In genomic region chr2:148756292-148756975, GRCh38 we compare ENCODE assay signal across 15 cellular contexts.
DNase-seq lines count a peak whose midpoint lies in the region; ATAC-seq and TF ChIP-seq lines count a peak whose summit lies in the region.
"Had no signal": no experiment of that assay in that cellular context is flagged by ENCODE, and none has a peak within 500 bp of the region (broad histone marks: within the 10 kb centered on the region; RNA-seq: fewer than 3 reads in every experiment).

No MANE protein-coding gene starts in this region.

- TF ChIP-seq CTCF in MCF 10A (IDR thresholded peaks at IDR 0.05; ENCODE audit: unreplicated experiment) (no peak), breast epithelium (IDR thresholded peaks at IDR 0.05) (no peak), RWPE2 (IDR thresholded peaks at IDR 0.05; ENCODE audit: poor library complexity, severe bottlenecking) (no peak), fibroblast of mammary gland (conservative IDR thresholded peaks at IDR 0.05; ENCODE audit: control insufficient read depth, insufficient read depth, low read depth, low read length) (no peak), GM13977 (IDR thresholded peaks at IDR 0.05; ENCODE audit: extremely low read depth, insufficient read depth, missing control alignments) (no peak)

- H3K9me3 Mint-ChIP-seq in MCF 10A (ENCODE audit: unreplicated experiment), result no peaks in the 10 kb centered on the region

- TF ChIP-seq POLR2A in breast epithelium (IDR thresholded peaks at IDR 0.05), result no peak

- POLR2A ChIA-PET in MCF 10A (lab: Yijun Ruan, JAX), result interaction anchor here (0.6 kb wide), 1 partner anchor 111 kb away, joined by 3 read pairs; no protein-coding TSS in a partner anchor

- H3K27ac ChIP-seq in breast epithelium, result no peak overlapping the region
- H3K27ac ChIP-seq in RWPE2 (ENCODE audit: poor library complexity, severe bottlenecking), result peak overlapping the region; percentile 43
- H3K27ac ChIP-seq in substantia nigra (ENCODE audit: low read depth, low read length, poor library complexity, severe bottlenecking), result no peak overlapping the region
- H3K27ac ChIP-seq: BLaER1 treated with 17β-estradiol and CSF1 and Interleukin-3, amounts not matched to agents 10 nM and 100 nM; colonic mucosa; lower lobe of right lung; uterus had no signal

- CTCF ChIA-PET in MCF 10A (lab: Yijun Ruan, JAX), result interaction anchor here (0.6 kb wide), 1 partner anchor 816 kb away, joined by 3 read pairs; no protein-coding TSS in a partner anchor

- intact Hi-C loops in MCF 10A (cut with micrococcal nuclease) (loop anchor here (10.0 kb wide), 1 partner anchor 112 kb away; the partner anchor contains the start of gene EPC2), breast epithelium (cut with DNase I; ENCODE audit: low total_unique reads) (no loop called here)

- H3K27me3 Mint-ChIP-seq in MCF 10A (ENCODE audit: insufficient read depth, unreplicated experiment), result no peaks in the 10 kb centered on the region

- BruUV-seq in MCF 10A (replicated peaks; lab: Mats Ljungman, UMichigan), result no TSS peak

- in situ Hi-C loops in GM13977 (cut with MboI; ENCODE audit: low pct_unique_long_range_greater_than_20kb, low sequenced_read_pairs, unreplicated experiment), result no loop called here

- no peaks in the 10 kb centered on the region for H3K9me3 ChIP-seq in breast epithelium
- H3K9me3 ChIP-seq in RWPE2 (ENCODE audit: severe bottlenecking), result no peaks in the 10 kb centered on the region
- H3K9me3 ChIP-seq: BLaER1 treated with 17β-estradiol and CSF1 and Interleukin-3, amounts not matched to agents 10 nM and 100 nM; colonic mucosa; lower lobe of right lung; uterus had no signal

- no peaks in the 10 kb centered on the region for H3K4me1 ChIP-seq in breast epithelium
- peaks cover 15% of the 10 kb centered on the region for H3K4me1 ChIP-seq in RWPE2 (ENCODE audit: insufficient read depth, poor library complexity, severe bottlenecking)
- H3K4me1 ChIP-seq: BLaER1 treated with 17β-estradiol and CSF1 and Interleukin-3, amounts not matched to agents 10 nM and 100 nM; colonic mucosa; lower lobe of right lung; uterus had no signal

- peak; percentile 99 for ATAC-seq in RWPE2 (ENCODE audit: low read depth)

- H3K27me3 ChIP-seq in breast epithelium (no peaks in the 10 kb centered on the region), RWPE2 (ENCODE audit: insufficient read depth, poor library complexity, severe bottlenecking) (no peaks in the 10 kb centered on the region)
- H3K27me3 ChIP-seq: BLaER1 treated with 17β-estradiol and CSF1 and Interleukin-3, amounts not matched to agents 10 nM and 100 nM; colonic mucosa; uterus had no signal

- H3K4me3 ChIP-seq in breast epithelium, result no peak overlapping the region
- no peak overlapping the region for H3K4me3 ChIP-seq in RWPE2 (ENCODE audit: severe bottlenecking)
- H3K4me3 ChIP-seq in fibroblast of mammary gland (ENCODE audit: control insufficient read depth, low read depth, low read length), result no peak overlapping the region
- H3K4me3 ChIP-seq: BLaER1 treated with 17β-estradiol and CSF1 and Interleukin-3, amounts not matched to agents 10 nM and 100 nM; colonic mucosa; lower lobe of right lung; uterus had no signal

- DNase-seq in MCF 10A (ENCODE audit: unreplicated experiment) (peak; percentile 67), breast epithelium (ENCODE audit: low spot score in 2 of 2) (no peak), RWPE2 (ENCODE audit: low spot score) (no peak), fibroblast of mammary gland (ENCODE audit: low read depth) (peak; percentile 90), DMS153 (lab: John Stamatoyannopoulos, UW) (no peak), substantia nigra (lab: John Stamatoyannopoulos, UW) (no peak), GM13977 (ENCODE audit: low spot score) (no peak)
- no peak for DNase-seq in NK-92 treated with Interleukin-12 subunit alpha and Interleukin-12 subunit beta, amount 100 ng/mL, for 24 hours (lab: John Stamatoyannopoulos, UW)
- DNase-seq: colonic mucosa, lower lobe of right lung, NCI-H524 treated with DMSO at 0.1 percent for 48 hours, nucleus accumbens, SHP77 treated with DMSO at 0.1 percent for 48 hours, uterus had no signal

- H3K36me3 Mint-ChIP-seq in MCF 10A (ENCODE audit: insufficient read depth, unreplicated experiment), result peaks cover 31% of the 10 kb centered on the region

- peak overlapping the region; percentile 20 for H3K27ac Mint-ChIP-seq in MCF 10A (ENCODE audit: low read depth, unreplicated experiment)

- peaks cover 13% of the 10 kb centered on the region for H3K4me1 Mint-ChIP-seq in MCF 10A (ENCODE audit: insufficient read depth, unreplicated experiment)

- no peaks in the 10 kb centered on the region for H3K36me3 ChIP-seq in breast epithelium
- peaks cover 6% of the 10 kb centered on the region for H3K36me3 ChIP-seq in RWPE2 (ENCODE audit: low read depth)
- H3K36me3 ChIP-seq: colonic mucosa, uterus had no signal

- H3K4me3 Mint-ChIP-seq in MCF 10A (ENCODE audit: unreplicated experiment), result no peak overlapping the region

Comparison
In these comparisons a context has a peak if more than half of its experiments do, and no peak if none do; other contexts are left out.
1. DNase-seq: peak in MCF 10A (single experiment) and fibroblast of mammary gland (single experiment); none in breast epithelium (0 of 2), RWPE2 (single experiment), DMS153 (single experiment), substantia nigra (0 of 49), GM13977 (single experiment) and NK-92 treated with Interleukin-12 subunit alpha and Interleukin-12 subunit beta, amount 100 ng/mL, for 24 hours (single experiment).